ENCODE assay signal across 8 cellular contexts in genomic region chr12:46664771-46665287, GRCh38.
DNase-seq lines count a peak whose midpoint lies in the region; ATAC-seq and TF ChIP-seq lines count a peak whose summit lies in the region.

No MANE protein-coding gene starts in this region.

- no peak for TF ChIP-seq POLR2A in esophagus squamous epithelium (IDR thresholded peaks at IDR 0.05)

- POLR2A ChIA-PET in PC-9 (lab: Charles Lee; ENCODE audit: unreplicated experiment): no interaction called here

- no TSS peak for BruUV-seq in PC-9 (replicated peaks; lab: Mats Ljungman, UMichigan)

- H3K27ac ChIP-seq in PC-9 (peak overlapping the region; percentile 67), esophagus squamous epithelium (peak overlapping the region; percentile 40 to 77 (median 64))

- H3K9me3 Mint-ChIP-seq in stimulated activated naive CD8-positive, alpha-beta T cell treated with anti-CD3 and anti-CD28 coated beads, Interleukin-15, amount 100 ng/mL, for 72 hours: peaks cover under 1 to 17% of the 10 kb centered on the region in 2 donors

- peaks cover 27% of the 10 kb centered on the region for H3K4me1 Mint-ChIP-seq in stimulated activated naive CD8-positive, alpha-beta T cell treated with anti-CD3 and anti-CD28 coated beads, Interleukin-15, amount 100 ng/mL, for 72 hours

- CTCF ChIA-PET in PC-9 (lab: Charles Lee): no interaction called here

- H3K27ac Mint-ChIP-seq in stimulated activated naive CD8-positive, alpha-beta T cell treated with anti-CD3 and anti-CD28 coated beads, Interleukin-15, amount 100 ng/mL, for 72 hours: peak overlapping the region in 1 of 2 donors; percentile 35

- peaks cover 53% of the 10 kb centered on the region for H3K4me1 ChIP-seq in PC-9 (replicated peaks; ENCODE audit: insufficient read depth)
- peaks cover 11 to 70% (median 44%) of the 10 kb centered on the region in 3 donors for H3K4me1 ChIP-seq in esophagus squamous epithelium

- peaks cover 12% of the 10 kb centered on the region for H3K9me3 ChIP-seq in PC-9 (ENCODE audit: insufficient read depth, low read depth)
- no peaks in the 10 kb centered on the region for H3K9me3 ChIP-seq in esophagus squamous epithelium

- peaks cover 18% of the 10 kb centered on the region for H3F3A ChIP-seq in PC-9 (ENCODE audit: insufficient read depth, low read depth)

- H3K9me2 ChIP-seq in PC-9 (ENCODE audit: insufficient read depth): no peaks in the 10 kb centered on the region

- intact Hi-C loops in PC-9 (cut with micrococcal nuclease; ENCODE audit: unreplicated experiment): loop anchor here (5.0 to 10.0 kb wide), 3 partner anchors 400 to 673 kb away; partner anchors contain the start of genes SCAF11 and SLC38A1
- intact Hi-C loops in esophagus squamous epithelium (cut with DNase I): loop anchor here (5.0 kb wide), 1 partner anchor 283 kb away; no protein-coding TSS in a partner anchor

- H3K36me3 ChIP-seq in PC-9 (ENCODE audit: low read depth) (no peaks in the 10 kb centered on the region), esophagus squamous epithelium (no peaks in the 10 kb centered on the region)

- peak overlapping the region; percentile 53 for H3K4me2 ChIP-seq in PC-9

- no peak overlapping the region for H2AFZ ChIP-seq in PC-9

- H3K27me3 ChIP-seq in PC-9 (ENCODE audit: insufficient read depth, low read depth): no peaks in the 10 kb centered on the region
- no peaks in the 10 kb centered on the region for H3K27me3 ChIP-seq in esophagus squamous epithelium

- peak; percentile 21 for DNase-seq in activated CD4-positive, alpha-beta T cell treated with anti-CD3 and anti-CD28 coated beads for 48 hours
- no peak for DNase-seq in activated CD4-positive, alpha-beta T cell treated with anti-CD3 and anti-CD28 coated beads for 4 hours
- DNase-seq in PC-9 (peak; percentile 26 to 89), esophagus squamous epithelium (lab: John Stamatoyannopoulos, UW) (no peak), midbrain (lab: John Stamatoyannopoulos, UW) (no peak)
- DNase-seq in stimulated activated naive CD8-positive, alpha-beta T cell treated with anti-CD3 and anti-CD28 coated beads, Interleukin-15, amount 100 ng/mL, for 72 hours: peak in 1 of 2 donors; percentile 33
- DNase-seq in stimulated activated CD4-positive, alpha-beta T cell treated with anti-CD3 and anti-CD28 coated beads, Interleukin-2, amount 100 ng/mL, for 24 hours: no peak

- no peaks in the 10 kb centered on the region for H3K79me2 ChIP-seq in PC-9 (ENCODE audit: low read depth)

- WGBS in esophagus squamous epithelium, 2 donors: 10 to 20% methylated on average over 3 of the region's 3 CpGs

- no peaks in the 10 kb centered on the region for H3K27me3 Mint-ChIP-seq in stimulated activated naive CD8-positive, alpha-beta T cell treated with anti-CD3 and anti-CD28 coated beads, Interleukin-15, amount 100 ng/mL, for 72 hours

- H3K4me3 ChIP-seq in PC-9: no peak overlapping the region
- H3K4me3 ChIP-seq in esophagus squamous epithelium: no peak overlapping the region

- H4K20me1 ChIP-seq in PC-9 (ENCODE audit: insufficient read depth): no peaks in the 10 kb centered on the region

- H3K4me3 Mint-ChIP-seq in stimulated activated naive CD8-positive, alpha-beta T cell treated with anti-CD3 and anti-CD28 coated beads, Interleukin-15, amount 100 ng/mL, for 72 hours: no peak overlapping the region

- no peak for TF ChIP-seq CTCF in PC-9 (conservative IDR thresholded peaks at IDR 0.05)
- TF ChIP-seq CTCF in esophagus squamous epithelium (IDR thresholded peaks at IDR 0.05): no peak

- peak; percentile 74 for ATAC-seq in HG02981 (IDR thresholded peaks at IDR 0.05; ENCODE audit: unreplicated experiment)
- peak; percentile 94 for ATAC-seq in stimulated activated naive CD8-positive, alpha-beta T cell treated with anti-CD3 and anti-CD28 coated beads, Interleukin-15, amount 100 ng/mL, for 72 hours

Comparison
In these comparisons a context has a peak if more than half of its experiments do, and no peak if none do; other contexts are left out.
1. DNase-seq: peak in activated CD4-positive, alpha-beta T cell treated with anti-CD3 and anti-CD28 coated beads for 48 hours (single experiment) and PC-9 (2 of 2); none in activated CD4-positive, alpha-beta T cell treated with anti-CD3 and anti-CD28 coated beads for 4 hours (0 of 2), esophagus squamous epithelium (single experiment), midbrain (single experiment) and stimulated activated CD4-positive, alpha-beta T cell treated with anti-CD3 and anti-CD28 coated beads, Interleukin-2, amount 100 ng/mL, for 24 hours (0 of 2).